ENCODE assay signal across 13 cellular contexts in genomic region chr16:16042076-16042475, GRCh38.
DNase-seq lines count a peak whose midpoint lies in the region; ATAC-seq and TF ChIP-seq lines count a peak whose summit lies in the region.
"Had no signal": no experiment of that assay in that cellular context is flagged by ENCODE, and none has a peak within 500 bp of the region (broad histone marks: within the 10 kb centered on the region; RNA-seq: fewer than 3 reads in every experiment).

No MANE protein-coding gene starts in this region.

- no peaks in the 10 kb centered on the region for H3K4me1 ChIP-seq in vagina

- CTCF ChIA-PET in BJ (lab: Yijun Ruan, JAX) = interaction anchor here (0.6 to 0.8 kb wide), 3 partner anchors 9 to 92 kb away, joined by 3 read pairs; no protein-coding TSS in a partner anchor
- CTCF ChIA-PET in GM10248 (lab: Yijun Ruan, JAX) = interaction anchor here (1.2 to 1.6 kb wide), 2 partner anchors 10 to 14 kb away, joined by 3 to 4 read pairs; no protein-coding TSS in a partner anchor

- no peak for TF ChIP-seq POLR2A in vagina (IDR thresholded peaks at IDR 0.05)

- DNase-seq in BJ (ENCODE audit: low read depth) (peak; percentile 46), M059J (ENCODE audit: low read depth) (peak; percentile 87), choroid plexus epithelial cell (ENCODE audit: low read depth) (peak; percentile 88), mesothelial cell of epicardium (ENCODE audit: low spot score in 2 of 2, unreplicated experiment in 2 of 2) (peak; percentile 25 to 50), vagina (ENCODE audit: extremely low spot score in 2 of 2) (no peak), GM10248 (ENCODE audit: extremely low spot score) (no peak), kidney tubule cell (ENCODE audit: low spot score) (no peak)
- DNase-seq: activated naive CD4-positive, alpha-beta T cell treated with anti-CD3 and anti-CD28 coated beads, Interleukin-2, amount 50 U/mL, for 16 hours; DND-41; GOT3; kidney glomerular epithelial cell; NCI-H187 had no signal

- H3K27me3 ChIP-seq in BJ (ENCODE audit: control insufficient read depth, insufficient read depth, low read length) = no peaks in the 10 kb centered on the region
- no peaks in the 10 kb centered on the region for H3K27me3 ChIP-seq in vagina

- H3K4me3 ChIP-seq in BJ (ENCODE audit: low read depth, low read length) (no peak overlapping the region), choroid plexus epithelial cell (ENCODE audit: low read depth, low read length) (no peak overlapping the region), vagina (no peak overlapping the region)

- ATAC-seq in GM18502 (IDR thresholded peaks at IDR 0.05; ENCODE audit: poor library complexity, unreplicated experiment) = no peak

- TF ChIP-seq CTCF in BJ (IDR thresholded peaks at IDR 0.05; ENCODE audit: insufficient read depth, low read depth, low read length) (no peak), choroid plexus epithelial cell (conservative IDR thresholded peaks at IDR 0.05; ENCODE audit: low read depth, low read length) (no peak), mesothelial cell of epicardium (IDR thresholded peaks at IDR 0.05; ENCODE audit: unreplicated experiment) (no peak), vagina (IDR thresholded peaks at IDR 0.05) (no peak), GM10248 (IDR thresholded peaks at IDR 0.05; ENCODE audit: control extremely low read depth, extremely low read depth, low read depth, missing control alignments) (no peak)

- intact Hi-C loops in vagina (cut with DNase I) = no loop called here

- POLR2A ChIA-PET in BJ (lab: Charles Lee) = interaction anchor here (0.6 to 1.0 kb wide), 3 partner anchors 9 to 56 kb away, joined by 5 to 9 read pairs (median 5); no protein-coding TSS in a partner anchor
- POLR2A ChIA-PET in GM10248 (lab: Yijun Ruan, JAX) = no interaction called here

- no peaks in the 10 kb centered on the region for H3K9me3 ChIP-seq in vagina

- H3K27ac Mint-ChIP-seq in mesothelial cell of epicardium = peak overlapping the region; percentile 64

- H3K36me3 Mint-ChIP-seq in mesothelial cell of epicardium = peaks cover 43% of the 10 kb centered on the region

- H3K27me3 Mint-ChIP-seq in mesothelial cell of epicardium (ENCODE audit: low read depth) = no peaks in the 10 kb centered on the region

- H3K4me1 Mint-ChIP-seq in mesothelial cell of epicardium = peaks cover 10% of the 10 kb centered on the region

- H3K36me3 ChIP-seq in BJ (ENCODE audit: control insufficient read depth, insufficient read depth, low read length) (peaks cover 21% of the 10 kb centered on the region), vagina (peaks cover 0 to 39% of the 10 kb centered on the region in 2 donors)

- no peaks in the 10 kb centered on the region for H3K9me3 Mint-ChIP-seq in mesothelial cell of epicardium

- no peak overlapping the region for H3K4me3 Mint-ChIP-seq in mesothelial cell of epicardium

- no peak overlapping the region for H3K27ac ChIP-seq in vagina

Comparison
In these comparisons a context has a peak if more than half of its experiments do, and no peak if none do; other contexts are left out.
1. DNase-seq: peak in BJ (single experiment), M059J (single experiment), choroid plexus epithelial cell (single experiment) and mesothelial cell of epicardium (2 of 2); none in vagina (0 of 2), GM10248 (single experiment) and kidney tubule cell (single experiment).